Comparison of ENCODE assay signal across 8 cellular contexts in the genomic region with DNA sequence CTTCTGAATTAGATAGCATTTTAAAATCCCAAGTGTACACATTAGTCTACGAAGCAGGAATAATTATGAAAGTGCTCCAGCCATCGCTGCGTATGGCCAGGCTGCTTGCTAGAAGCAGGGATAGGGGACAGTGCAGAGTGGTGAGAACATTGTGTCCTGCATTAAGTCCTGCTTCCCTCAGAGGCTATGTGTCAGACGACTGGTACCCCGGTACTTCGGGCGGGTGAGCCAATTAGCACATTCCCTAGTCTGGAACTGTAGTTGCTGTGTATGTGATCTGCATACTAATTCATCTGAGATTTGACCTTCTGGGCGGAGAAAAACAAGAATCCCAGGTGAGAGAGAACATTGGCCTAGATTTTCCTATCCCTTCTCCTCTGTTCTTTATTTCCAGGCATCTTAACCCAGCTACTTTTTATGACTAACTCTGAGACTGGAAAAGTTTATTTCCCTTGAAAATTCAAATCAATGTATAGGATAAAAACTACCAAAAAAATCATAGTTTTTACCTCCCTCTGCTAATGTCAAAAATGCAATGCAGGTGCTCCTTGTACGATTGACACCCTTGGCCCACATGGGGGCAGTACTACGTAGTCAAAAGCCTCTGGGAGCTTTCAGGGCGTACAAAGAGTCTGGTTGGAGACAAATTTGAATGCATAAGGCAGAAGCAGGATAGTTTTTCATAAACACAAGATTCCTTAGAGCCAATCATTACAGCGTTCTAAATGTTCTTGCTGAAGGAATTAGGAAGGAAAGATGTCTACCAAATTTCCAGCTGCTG.
A peak's percentile ranks its signal among the peaks of the same experiment; 100 is the strongest.
DNase-seq lines count a peak whose midpoint lies in the region; ATAC-seq and TF ChIP-seq lines count a peak whose summit lies in the region.

No MANE protein-coding gene starts in this region.

- H3K4me3 Mint-ChIP-seq in T-cell: no peak overlapping the region

- H3K9me3 ChIP-seq in GM23248 (ENCODE audit: low read depth) (no peaks in the 10 kb centered on the region), right lobe of liver (no peaks in the 10 kb centered on the region)

- CTCF ChIA-PET in T-cell (lab: Charles Lee): no interaction called here

- H3K4me1 ChIP-seq in GM23248 (ENCODE audit: insufficient read depth) (no peaks in the 10 kb centered on the region), right lobe of liver (no peaks in the 10 kb centered on the region)

- H3K36me3 ChIP-seq in GM23248 (ENCODE audit: low read depth) (no peaks in the 10 kb centered on the region), right lobe of liver (no peaks in the 10 kb centered on the region)

- H3K9me3 Mint-ChIP-seq in T-cell: peaks cover 9 to 24% (median 23%) of the 10 kb centered on the region in 3 donors

- no peak overlapping the region for H3K9ac ChIP-seq in GM23248

- no peak overlapping the region for H3K27ac ChIP-seq in GM23248
- no peak overlapping the region for H3K27ac ChIP-seq in right lobe of liver

- no peaks in the 10 kb centered on the region for H3K27me3 Mint-ChIP-seq in T-cell

- H3K4me2 ChIP-seq in GM23248 (ENCODE audit: unreplicated experiment): no peak overlapping the region

- TF ChIP-seq CTCF in astrocyte of the cerebellum (IDR thresholded peaks at IDR 0.05; ENCODE audit: low read depth, low read length, missing control alignments): peak; percentile 60
- TF ChIP-seq CTCF in right lobe of liver (IDR thresholded peaks at IDR 0.05): peak in 3 of 4 donors; percentile 19 to 30 (median 21)

- no peaks in the 10 kb centered on the region for H3K79me2 ChIP-seq in GM23248 (ENCODE audit: insufficient read depth)

- ATAC-seq in right lobe of liver (peak in 1 of 4 donors; percentile 44), GM21619 (IDR thresholded peaks at IDR 0.05; ENCODE audit: unreplicated experiment) (no peak), T-cell (replicated peaks in 1 of 4) (no peak)

- H4K20me1 ChIP-seq in GM23248 (ENCODE audit: insufficient read depth): no peaks in the 10 kb centered on the region

- no peaks in the 10 kb centered on the region for H3K27me3 ChIP-seq in GM23248 (replicated peaks; ENCODE audit: insufficient read depth)
- no peaks in the 10 kb centered on the region for H3K27me3 ChIP-seq in right lobe of liver

- WGBS in GM23248 (ENCODE audit: low coverage in 1 of 2, low lambda C conversion rate in 2 of 2, missing lambda C conversion rate in 2 of 2), 2 experiments: 51 to 55% methylated on average over 12 of the region's 12 CpGs
- 23% methylated on average over 9 of the region's 12 CpGs for WGBS in right lobe of liver (ENCODE audit: insufficient coverage, low coverage, low lambda C conversion rate, missing lambda C conversion rate)

- DNase-seq in GM23248: peak; percentile 56
- peak; percentile 67 for DNase-seq in NCI-H1694 treated with DMSO at 0.1 percent for 48 hours (lab: John Stamatoyannopoulos, UW)
- DNase-seq in astrocyte of the cerebellum (ENCODE audit: low read depth): peak; percentile 12
- DNase-seq in right lobe of liver: no peak
- DNase-seq in KG1 (lab: John Stamatoyannopoulos, UW): no peak
- DNase-seq in activated naive CD4-positive, alpha-beta T cell treated with anti-CD3 and anti-CD28 coated beads, Interleukin-2, amount 50 U/mL, for 16 hours: no peak
- no peak for DNase-seq in T-cell

- intact Hi-C loops in right lobe of liver (cut with DNase I): no loop called here

- POLR2A ChIA-PET in T-cell (lab: Charles Lee): no interaction called here

- no peak overlapping the region for H2AFZ ChIP-seq in GM23248

- TF ChIP-seq POLR2A in right lobe of liver (IDR thresholded peaks at IDR 0.05): no peak

- no peaks in the 10 kb centered on the region for H3K4me1 Mint-ChIP-seq in T-cell

- no peak overlapping the region for H3K27ac Mint-ChIP-seq in T-cell

- no peaks in the 10 kb centered on the region for H3K9me2 ChIP-seq in GM23248 (ENCODE audit: insufficient read depth)

- no peak overlapping the region for H3K4me3 ChIP-seq in GM23248
- H3K4me3 ChIP-seq in astrocyte of the cerebellum (ENCODE audit: low read depth, low read length): no peak overlapping the region
- H3K4me3 ChIP-seq in right lobe of liver: no peak overlapping the region

- in situ Hi-C loops in GM23248 (cut with MboI) (no loop called here), astrocyte of the cerebellum (cut with HindIII; ENCODE audit: low sequenced_read_pairs) (no loop called here)

- H3F3A ChIP-seq in GM23248 (ENCODE audit: insufficient read depth): no peaks in the 10 kb centered on the region

- no peaks in the 10 kb centered on the region for H3K36me3 Mint-ChIP-seq in T-cell

Comparison
In these comparisons a context has a peak if more than half of its experiments do, and no peak if none do; other contexts are left out.
1. DNase-seq: peak in GM23248 (single experiment), NCI-H1694 treated with DMSO at 0.1 percent for 48 hours (single experiment) and astrocyte of the cerebellum (single experiment); none in right lobe of liver (0 of 3), KG1 (single experiment), activated naive CD4-positive, alpha-beta T cell treated with anti-CD3 and anti-CD28 coated beads, Interleukin-2, amount 50 U/mL, for 16 hours (single experiment) and T-cell (0 of 34).